ENCODE assay signal across 30 cellular contexts in the genomic region with DNA sequence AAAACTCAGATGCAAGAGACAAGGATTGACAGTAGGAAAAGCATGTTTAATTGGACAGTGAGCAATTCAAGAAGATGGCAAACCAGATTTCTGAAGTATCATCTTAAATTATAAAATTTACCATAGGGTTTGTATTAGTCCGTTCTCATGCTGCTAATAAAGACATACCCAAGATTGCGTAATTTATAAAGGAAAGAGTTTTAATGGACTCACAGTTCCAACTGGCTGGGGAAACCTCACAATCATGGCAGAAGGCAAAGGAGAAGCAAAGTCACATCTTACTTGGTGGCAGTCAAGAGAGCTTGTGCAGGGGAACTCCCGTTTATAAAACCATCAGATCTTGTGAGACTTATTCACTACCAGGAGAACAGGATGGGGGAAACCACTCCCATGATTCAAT. TPM values are rescaled to one million over a fixed set of nuclear protein-coding genes. Genes with fewer than 3 reads are reported as not detected.
"Had no signal": no experiment of that assay in that cellular context is flagged by ENCODE, and none has a peak within 500 bp of the region (broad histone marks: within the 10 kb centered on the region; RNA-seq: fewer than 3 reads in every experiment).

No MANE protein-coding gene starts in this region.

- H3K79me2 ChIP-seq: parathyroid adenoma had no signal

- ATAC-seq: naive thymus-derived CD8-positive, alpha-beta T cell; natural killer cell treated with Interleukin-12 subunit alpha and Interleukin-12 subunit beta and Interleukin-15 and Interleukin-18, amount 100 ng/mL, for 72 hours; psoas muscle; right cardiac atrium; sciatic nerve; stimulated activated memory B cell treated with anti-CD40 and anti-IgM and Interleukin-4, amounts not matched to agents 10 μg/mL and 1 μg/mL and 100 μg/mL, for 72 hours; stimulated activated naive CD8-positive, alpha-beta T cell treated with anti-CD3 and anti-CD28 coated beads, Interleukin-15, amount 100 ng/mL, for 72 hours; stimulated activated naive CD8-positive, alpha-beta T cell treated with anti-CD3 and anti-CD28 coated beads, Interleukin-15, Interleukin-2, amounts not matched to agents 100 U/mL and 50 U/mL, for 24 hours; upper lobe of right lung had no signal

- DNase-seq: naive thymus-derived CD8-positive, alpha-beta T cell; nephron progenitor cell; nucleus accumbens; ovary; posterior cingulate gyrus; psoas muscle; right cardiac atrium; spleen; stimulated activated CD4-positive, alpha-beta T cell treated with anti-CD3 and anti-CD28 coated beads, Interleukin-12 subunit alpha, Interleukin-12 subunit beta, amount 100 ng/mL, for 4 hours; stimulated activated CD4-positive, alpha-beta T cell treated with anti-CD3 and anti-CD28 coated beads, Interleukin-1b, Interleukin-23, amount 100 ng/mL, for 48 hours; stimulated activated CD4-positive, alpha-beta T cell treated with anti-CD3 and anti-CD28 coated beads, Interleukin-4, amount 100 ng/mL, for 1 hour; stimulated activated CD4-positive, alpha-beta T cell treated with anti-CD3 and anti-CD28 coated beads, Interleukin-4, amount 100 ng/mL, for 4 hours; stimulated activated CD8-positive, alpha-beta memory T cell treated with anti-CD3 and anti-CD28 coated beads, Interleukin-4, amount 100 ng/mL, for 48 hours; stimulated activated naive CD4-positive, alpha-beta T cell; stimulated activated naive CD8-positive, alpha-beta T cell treated with anti-CD3 and anti-CD28 coated beads, Interleukin-15, amount 100 ng/mL, for 72 hours; stimulated activated naive CD8-positive, alpha-beta T cell treated with anti-CD3 and anti-CD28 coated beads, Interleukin-15, Interleukin-2, amounts not matched to agents 100 U/mL and 50 U/mL, for 24 hours; substantia nigra; testis; tibial artery; transverse colon; upper lobe of right lung; uterus had no signal

- H3K27ac ChIP-seq: neutrophil, ovary, parathyroid adenoma, psoas muscle, skin epidermis, spleen, suprapubic skin, testis, tibial artery, transverse colon, upper lobe of right lung, uterus had no signal

- H3K27me3 ChIP-seq: neutrophil, ovary, spleen, suprapubic skin, testis, tibial artery, transverse colon, upper lobe of right lung, uterus had no signal

- H3K4me3 ChIP-seq: ovary, psoas muscle, skin epidermis, smooth muscle cell, spleen, suprapubic skin, testis, tibial artery, transverse colon, upper lobe of right lung, uterus had no signal

- H3K9ac ChIP-seq: parathyroid adenoma had no signal

- H3K4me2 ChIP-seq: smooth muscle cell had no signal

- H2AFZ ChIP-seq: parathyroid adenoma had no signal

- H3K4me1 ChIP-seq: parathyroid adenoma, psoas muscle, spleen, suprapubic skin, testis, tibial artery, transverse colon, upper lobe of right lung, uterus had no signal

- H3K9me3 ChIP-seq: neutrophil, ovary, psoas muscle, suprapubic skin, testis, transverse colon, upper lobe of right lung, uterus had no signal

- H3K36me3 ChIP-seq: neutrophil, ovary, spleen, suprapubic skin, tibial artery, transverse colon, upper lobe of right lung, uterus had no signal

RNA-seq across cellular contexts. Expression of a gene that starts 24.0 kb away (rescaled TPM):
- total RNA-seq: naive thymus-derived CD8-positive, alpha-beta T cell; natural killer cell treated with Interleukin-12 subunit alpha and Interleukin-12 subunit beta and Interleukin-15 and Interleukin-18, amount 100 ng/mL, for 72 hours; psoas muscle; smooth muscle cell; upper lobe of right lung had no signal
- polyA plus RNA-seq: naive thymus-derived CD8-positive, alpha-beta T cell; smooth muscle cell had no signal
